Comparison of ENCODE assay signal across 1 cellular context in the genomic region with DNA sequence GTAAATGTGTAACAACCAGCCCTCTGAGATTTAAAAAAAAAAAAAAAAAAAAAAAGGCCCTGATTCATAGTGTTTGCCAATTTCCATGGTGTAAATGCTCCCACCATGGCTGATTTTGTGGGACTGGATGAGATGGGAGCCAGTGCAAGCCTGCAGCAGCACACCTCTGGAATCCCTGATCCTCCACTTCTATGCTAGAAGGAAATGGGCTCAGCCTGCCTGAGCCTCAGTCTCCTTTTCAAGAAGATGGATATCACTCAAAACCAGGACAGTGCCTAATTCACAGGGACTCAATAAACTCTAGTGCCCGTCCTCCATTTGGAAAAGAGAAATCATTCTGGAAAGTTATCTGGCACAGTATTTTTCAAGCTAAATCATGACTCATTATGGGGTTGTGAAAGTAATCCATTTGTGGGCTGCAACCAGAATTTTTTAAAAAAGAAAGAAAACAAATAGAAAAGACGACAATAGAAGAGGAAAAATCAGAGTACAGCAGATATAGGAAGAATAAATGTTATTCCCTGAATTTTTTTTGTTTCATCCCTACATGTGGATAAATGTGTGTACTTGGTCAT.
TF ChIP-seq lines count a peak whose summit lies in the region.

No MANE protein-coding gene starts in this region.

TF ChIP-seq in GM23338, 12 proteins besides CTCF, POLR2A, EP300 and RAD21 (continued from another document):
- no peak for TF ChIP-seq ETS1 (IDR thresholded peaks at IDR 0.05)
- TF ChIP-seq NANOG (IDR thresholded peaks at IDR 0.05; ENCODE audit: borderline replicate concordance): no peak
- no peak for TF ChIP-seq STAT1 (IDR thresholded peaks at IDR 0.05; ENCODE audit: unreplicated experiment)
- TF ChIP-seq JUNB (IDR thresholded peaks at IDR 0.05; ENCODE audit: unreplicated experiment): no peak
- no peak for TF ChIP-seq EZH2phosphoT487 (IDR thresholded peaks at IDR 0.05; ENCODE audit: unreplicated experiment)
- TF ChIP-seq ZNF114 (CRISPR knock-in tag; IDR thresholded peaks at IDR 0.05): no peak
- no peak for TF ChIP-seq CREB1 (CRISPR knock-in tag; IDR thresholded peaks at IDR 0.05; ENCODE audit: low read depth)
- TF ChIP-seq, protein P1, sequence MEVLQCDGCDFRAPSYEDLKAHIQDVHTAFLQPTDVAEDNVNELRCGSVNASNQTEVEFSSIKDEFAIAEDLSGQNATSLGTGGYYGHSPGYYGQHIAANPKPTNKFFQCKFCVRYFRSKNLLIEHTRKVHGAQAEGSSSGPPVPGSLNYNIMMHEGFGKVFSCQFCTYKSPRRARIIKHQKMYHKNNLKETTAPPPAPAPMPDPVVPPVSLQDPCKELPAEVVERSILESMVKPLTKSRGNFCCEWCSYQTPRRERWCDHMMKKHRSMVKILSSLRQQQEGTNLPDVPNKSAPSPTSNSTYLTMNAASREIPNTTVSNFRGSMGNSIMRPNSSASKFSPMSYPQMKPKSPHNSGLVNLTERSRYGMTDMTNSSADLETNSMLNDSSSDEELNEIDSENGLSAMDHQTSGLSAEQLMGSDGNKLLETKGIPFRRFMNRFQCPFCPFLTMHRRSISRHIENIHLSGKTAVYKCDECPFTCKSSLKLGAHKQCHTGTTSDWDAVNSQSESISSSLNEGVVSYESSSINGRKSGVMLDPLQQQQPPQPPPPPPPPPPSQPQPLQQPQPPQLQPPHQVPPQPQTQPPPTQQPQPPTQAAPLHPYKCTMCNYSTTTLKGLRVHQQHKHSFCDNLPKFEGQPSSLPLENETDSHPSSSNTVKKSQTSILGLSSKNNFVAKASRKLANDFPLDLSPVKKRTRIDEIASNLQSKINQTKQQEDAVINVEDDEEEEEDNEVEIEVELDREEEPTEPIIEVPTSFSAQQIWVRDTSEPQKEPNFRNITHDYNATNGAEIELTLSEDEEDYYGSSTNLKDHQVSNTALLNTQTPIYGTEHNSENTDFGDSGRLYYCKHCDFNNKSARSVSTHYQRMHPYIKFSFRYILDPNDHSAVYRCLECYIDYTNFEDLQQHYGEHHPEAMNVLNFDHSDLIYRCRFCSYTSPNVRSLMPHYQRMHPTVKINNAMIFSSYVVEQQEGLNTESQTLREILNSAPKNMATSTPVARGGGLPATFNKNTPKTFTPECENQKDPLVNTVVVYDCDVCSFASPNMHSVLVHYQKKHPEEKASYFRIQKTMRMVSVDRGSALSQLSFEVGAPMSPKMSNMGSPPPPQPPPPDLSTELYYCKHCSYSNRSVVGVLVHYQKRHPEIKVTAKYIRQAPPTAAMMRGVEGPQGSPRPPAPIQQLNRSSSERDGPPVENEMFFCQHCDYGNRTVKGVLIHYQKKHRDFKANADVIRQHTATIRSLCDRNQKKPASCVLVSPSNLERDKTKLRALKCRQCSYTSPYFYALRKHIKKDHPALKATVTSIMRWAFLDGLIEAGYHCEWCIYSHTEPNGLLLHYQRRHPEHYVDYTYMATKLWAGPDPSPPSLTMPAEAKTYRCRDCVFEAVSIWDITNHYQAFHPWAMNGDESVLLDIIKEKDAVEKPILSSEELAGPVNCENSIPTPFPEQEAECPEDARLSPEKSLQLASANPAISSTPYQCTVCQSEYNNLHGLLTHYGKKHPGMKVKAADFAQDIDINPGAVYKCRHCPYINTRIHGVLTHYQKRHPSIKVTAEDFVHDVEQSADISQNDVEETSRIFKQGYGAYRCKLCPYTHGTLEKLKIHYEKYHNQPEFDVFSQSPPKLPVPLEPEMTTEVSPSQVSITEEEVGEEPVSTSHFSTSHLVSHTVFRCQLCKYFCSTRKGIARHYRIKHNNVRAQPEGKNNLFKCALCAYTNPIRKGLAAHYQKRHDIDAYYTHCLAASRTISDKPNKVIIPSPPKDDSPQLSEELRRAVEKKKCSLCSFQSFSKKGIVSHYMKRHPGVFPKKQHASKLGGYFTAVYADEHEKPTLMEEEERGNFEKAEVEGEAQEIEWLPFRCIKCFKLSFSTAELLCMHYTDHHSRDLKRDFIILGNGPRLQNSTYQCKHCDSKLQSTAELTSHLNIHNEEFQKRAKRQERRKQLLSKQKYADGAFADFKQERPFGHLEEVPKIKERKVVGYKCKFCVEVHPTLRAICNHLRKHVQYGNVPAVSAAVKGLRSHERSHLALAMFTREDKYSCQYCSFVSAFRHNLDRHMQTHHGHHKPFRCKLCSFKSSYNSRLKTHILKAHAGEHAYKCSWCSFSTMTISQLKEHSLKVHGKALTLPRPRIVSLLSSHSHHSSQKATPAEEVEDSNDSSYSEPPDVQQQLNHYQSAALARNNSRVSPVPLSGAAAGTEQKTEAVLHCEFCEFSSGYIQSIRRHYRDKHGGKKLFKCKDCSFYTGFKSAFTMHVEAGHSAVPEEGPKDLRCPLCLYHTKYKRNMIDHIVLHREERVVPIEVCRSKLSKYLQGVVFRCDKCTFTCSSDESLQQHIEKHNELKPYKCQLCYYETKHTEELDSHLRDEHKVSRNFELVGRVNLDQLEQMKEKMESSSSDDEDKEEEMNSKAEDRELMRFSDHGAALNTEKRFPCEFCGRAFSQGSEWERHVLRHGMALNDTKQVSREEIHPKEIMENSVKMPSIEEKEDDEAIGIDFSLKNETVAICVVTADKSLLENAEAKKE (CRISPR knock-in tag; IDR thresholded peaks at IDR 0.05): no peak
- TF ChIP-seq EZH2 (IDR thresholded peaks at IDR 0.05; ENCODE audit: low read depth, unreplicated experiment): no peak
- no peak for TF ChIP-seq REST (IDR thresholded peaks at IDR 0.05; ENCODE audit: unreplicated experiment)
